ENCODE assay signal across 12 cellular contexts in the genomic region with DNA sequence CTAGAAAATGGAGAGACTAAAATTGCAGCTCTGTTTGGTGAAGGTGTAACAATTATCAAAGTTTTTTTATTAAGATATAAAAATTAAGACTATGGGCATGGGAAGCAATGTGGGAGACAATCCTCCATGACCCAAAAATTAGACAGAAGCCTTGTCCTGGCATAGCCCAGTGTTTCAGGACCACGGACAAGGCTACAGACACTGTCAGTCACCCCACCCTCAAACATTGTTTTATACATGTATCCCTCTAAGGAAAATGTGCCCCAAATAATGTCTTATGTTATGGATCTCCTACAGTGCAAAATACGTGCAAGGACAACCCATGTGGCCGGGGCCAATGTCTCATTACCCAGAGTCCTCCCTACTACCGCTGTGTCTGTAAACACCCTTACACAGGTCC. TPM values are rescaled to one million over a fixed set of nuclear protein-coding genes. Genes with fewer than 3 reads are reported as not detected.
DNase-seq lines count a peak whose midpoint lies in the region; ATAC-seq, FAIRE-seq and TF ChIP-seq lines count a peak whose summit lies in the region.
"Had no signal": no experiment of that assay in that cellular context is flagged by ENCODE, and none has a peak within 500 bp of the region (broad histone marks: within the 10 kb centered on the region; RNA-seq: fewer than 3 reads in every experiment).

No MANE protein-coding gene starts in this region.

- H3K27ac Mint-ChIP-seq in activated CD4-positive, alpha-beta memory T cell treated with anti-CD3 and anti-CD28 coated beads, Interleukin-2, amount 10 ng/mL, durations not matched to agents 7 days and 5 days: no peak overlapping the region
- no peak overlapping the region for H3K27ac Mint-ChIP-seq in activated CD4-positive, alpha-beta memory T cell treated with anti-CD3 and anti-CD28 coated beads for 36 hours
- H3K27ac Mint-ChIP-seq: activated naive CD4-positive, alpha-beta T cell treated with anti-CD3 and anti-CD28 coated beads, Interleukin-2, amount 50 U/mL, for 24 hours had no signal

- POLR2A ChIA-PET in activated CD4-positive, alpha-beta memory T cell treated with anti-CD3 and anti-CD28 coated beads, Interleukin-2, amount 10 ng/mL, durations not matched to agents 7 days and 5 days (lab: Charles Lee): no interaction called here
- POLR2A ChIA-PET in activated CD4-positive, alpha-beta memory T cell treated with anti-CD3 and anti-CD28 coated beads for 36 hours (lab: Charles Lee): no interaction called here

- H3K36me3 Mint-ChIP-seq in activated CD4-positive, alpha-beta memory T cell treated with anti-CD3 and anti-CD28 coated beads, Interleukin-2, amount 10 ng/mL, durations not matched to agents 7 days and 5 days (ENCODE audit: low read depth): no peaks in the 10 kb centered on the region
- H3K36me3 Mint-ChIP-seq in activated CD4-positive, alpha-beta memory T cell treated with anti-CD3 and anti-CD28 coated beads for 36 hours: no peaks in the 10 kb centered on the region
- H3K36me3 Mint-ChIP-seq: activated naive CD4-positive, alpha-beta T cell treated with anti-CD3 and anti-CD28 coated beads, Interleukin-2, amount 50 U/mL, for 24 hours had no signal

- no peaks in the 10 kb centered on the region for H3K27me3 Mint-ChIP-seq in activated CD4-positive, alpha-beta memory T cell treated with anti-CD3 and anti-CD28 coated beads, Interleukin-2, amount 10 ng/mL, durations not matched to agents 7 days and 5 days
- H3K27me3 Mint-ChIP-seq in activated CD4-positive, alpha-beta memory T cell treated with anti-CD3 and anti-CD28 coated beads for 36 hours: peaks cover 3% of the 10 kb centered on the region

- no peak overlapping the region for H3K4me3 Mint-ChIP-seq in activated CD4-positive, alpha-beta memory T cell treated with anti-CD3 and anti-CD28 coated beads, Interleukin-2, amount 10 ng/mL, durations not matched to agents 7 days and 5 days
- no peak overlapping the region for H3K4me3 Mint-ChIP-seq in activated CD4-positive, alpha-beta memory T cell treated with anti-CD3 and anti-CD28 coated beads for 36 hours
- H3K4me3 Mint-ChIP-seq: activated naive CD4-positive, alpha-beta T cell treated with anti-CD3 and anti-CD28 coated beads, Interleukin-2, amount 50 U/mL, for 24 hours had no signal

- CTCF ChIA-PET in activated CD4-positive, alpha-beta memory T cell treated with anti-CD3 and anti-CD28 coated beads, Interleukin-2, amount 10 ng/mL, durations not matched to agents 7 days and 5 days (lab: Charles Lee): interaction anchor here (1.0 kb wide), 1 partner anchor 13 kb away, joined by 3 read pairs; no protein-coding TSS in a partner anchor
- CTCF ChIA-PET in activated CD4-positive, alpha-beta memory T cell treated with anti-CD3 and anti-CD28 coated beads for 36 hours (lab: Charles Lee): no interaction called here

- no peaks in the 10 kb centered on the region for H3K4me1 Mint-ChIP-seq in activated CD4-positive, alpha-beta memory T cell treated with anti-CD3 and anti-CD28 coated beads, Interleukin-2, amount 10 ng/mL, durations not matched to agents 7 days and 5 days
- no peaks in the 10 kb centered on the region for H3K4me1 Mint-ChIP-seq in activated CD4-positive, alpha-beta memory T cell treated with anti-CD3 and anti-CD28 coated beads for 36 hours (ENCODE audit: low read depth)
- H3K4me1 Mint-ChIP-seq: activated naive CD4-positive, alpha-beta T cell treated with anti-CD3 and anti-CD28 coated beads, Interleukin-2, amount 50 U/mL, for 24 hours had no signal

- no peaks in the 10 kb centered on the region for H3K9me3 Mint-ChIP-seq in activated CD4-positive, alpha-beta memory T cell treated with anti-CD3 and anti-CD28 coated beads, Interleukin-2, amount 10 ng/mL, durations not matched to agents 7 days and 5 days
- no peaks in the 10 kb centered on the region for H3K9me3 Mint-ChIP-seq in activated CD4-positive, alpha-beta memory T cell treated with anti-CD3 and anti-CD28 coated beads for 36 hours
- H3K9me3 Mint-ChIP-seq: activated naive CD4-positive, alpha-beta T cell treated with anti-CD3 and anti-CD28 coated beads, Interleukin-2, amount 50 U/mL, for 24 hours had no signal

- DNase-seq in activated CD4-positive, alpha-beta memory T cell treated with anti-CD3 and anti-CD28 coated beads, Interleukin-2, amount 10 ng/mL, durations not matched to agents 7 days and 5 days: peak; percentile 18
- DNase-seq in activated CD4-positive, alpha-beta memory T cell treated with anti-CD3 and anti-CD28 coated beads for 36 hours: no peak
- DNase-seq in MV-4-11 (lab: John Stamatoyannopoulos, UW): peak; percentile 2
- peak; percentile 9 to 11 for DNase-seq in cardiac fibroblast (ENCODE audit: low read depth in 2 of 2)
- peak; percentile 43 for DNase-seq in myocyte (ENCODE audit: low read depth)
- DNase-seq in GM19239 (ENCODE audit: insufficient read length, low spot score): no peak
- DNase-seq: NCI-H1694; stimulated activated CD4-positive, alpha-beta T cell treated with anti-CD3 and anti-CD28 coated beads, Interleukin-1b, Interleukin-23, amount 100 ng/mL, for 48 hours had no signal

- no peak for TF ChIP-seq CTCF in cardiac fibroblast (IDR thresholded peaks at IDR 0.05; ENCODE audit: low read depth, low read length)

- FAIRE-seq in GM19239 (lab: Jason Lieb, UNC): no peak
- FAIRE-seq: islet of Langerhans had no signal

- H3K4me3 ChIP-seq in cardiac fibroblast (replicated peaks in 1 of 2; ENCODE audit: low read depth in 2 of 2, low read length in 2 of 2): no peak overlapping the region

- ATAC-seq in HG02852 (IDR thresholded peaks at IDR 0.05; ENCODE audit: unreplicated experiment) (no peak), HG02870 (IDR thresholded peaks at IDR 0.05; ENCODE audit: unreplicated experiment) (no peak)

- intact Hi-C loops in activated CD4-positive, alpha-beta memory T cell treated with anti-CD3 and anti-CD28 coated beads for 36 hours (cut with micrococcal nuclease): no loop called here

RNA-seq across cellular contexts. Expression of gene HABP2, which starts 24.0 kb away (rescaled TPM):
- total RNA-seq in activated CD4-positive, alpha-beta memory T cell treated with anti-CD3 and anti-CD28 coated beads, Interleukin-2, amount 10 ng/mL, durations not matched to agents 7 days and 5 days: not detected
- total RNA-seq in activated CD4-positive, alpha-beta memory T cell treated with anti-CD3 and anti-CD28 coated beads for 36 hours: not detected
- not detected in 2 replicates for total RNA-seq in myocyte
- polyA plus RNA-seq in myocyte (2012): not detected

Comparison
In these comparisons a context has a peak if more than half of its experiments do, and no peak if none do; other contexts are left out.
1. DNase-seq: peak in activated CD4-positive, alpha-beta memory T cell treated with anti-CD3 and anti-CD28 coated beads, Interleukin-2, amount 10 ng/mL, durations not matched to agents 7 days and 5 days (single experiment), MV-4-11 (single experiment), cardiac fibroblast (2 of 2) and myocyte (single experiment); none in activated CD4-positive, alpha-beta memory T cell treated with anti-CD3 and anti-CD28 coated beads for 36 hours (single experiment) and GM19239 (single experiment).